Comparison of ENCODE assay signal across 27 cellular contexts in genomic region chr6:148850936-148851335, GRCh38.
"Had no signal": no experiment of that assay in that cellular context is flagged by ENCODE, and none has a peak within 500 bp of the region (broad histone marks: within the 10 kb centered on the region; RNA-seq: fewer than 3 reads in every experiment).

No MANE protein-coding gene starts in this region.

- H3K27me3 ChIP-seq: left lung, ovary, stomach, testis, thyroid gland, transverse colon, upper lobe of left lung, vagina had no signal

- H3K4me3 ChIP-seq: left lung, lower lobe of right lung, ovary, skin epidermis, stomach, testis, thyroid gland, transverse colon, upper lobe of left lung, vagina had no signal

- H3K9me3 ChIP-seq: left lung, lower lobe of right lung, ovary, stomach, testis, thyroid gland, transverse colon, upper lobe of left lung, vagina had no signal

- H3K36me3 Mint-ChIP-seq: immature natural killer cell had no signal

- H3K27me3 Mint-ChIP-seq: stimulated activated naive B cell treated with anti-CD40 and anti-IgM and Interleukin-4, amounts not matched to agents 10 μg/mL and 1 μg/mL and 100 μg/mL, for 72 hours had no signal

- DNase-seq: hypothalamus; immature natural killer cell; kidney; left colon; left lung; lower lobe of right lung; mammary epithelial cell; mesenchymal stem cell; naive thymus-derived CD8-positive, alpha-beta T cell; ovary; right cardiac atrium; stimulated activated CD4-positive, alpha-beta T cell treated with anti-CD3 and anti-CD28 coated beads, Interleukin-12 subunit alpha, Interleukin-12 subunit beta, amount 100 ng/mL, for 4 hours; stimulated activated CD4-positive, alpha-beta T cell treated with anti-CD3 and anti-CD28 coated beads, Interleukin-15, amount 100 ng/mL, for 24 hours; stimulated activated CD4-positive, alpha-beta T cell treated with anti-CD3 and anti-CD28 coated beads, Interleukin-2, amount 100 ng/mL, for 24 hours; stimulated activated CD4-positive, alpha-beta T cell treated with anti-CD3 and anti-CD28 coated beads, Interleukin-4, amount 100 ng/mL, for 1 hour; stimulated activated naive B cell treated with anti-CD40 and anti-IgM and Interleukin-4, amounts not matched to agents 10 μg/mL and 1 μg/mL and 100 μg/mL, for 72 hours; stimulated activated naive CD8-positive, alpha-beta T cell treated with anti-CD3 and anti-CD28 coated beads, Interleukin-15, Interleukin-2, amounts not matched to agents 100 U/mL and 50 U/mL, for 24 hours; stomach; testis; transverse colon; upper lobe of left lung had no signal

- H3K36me3 ChIP-seq: left lung, lower lobe of right lung, ovary, stomach, thyroid gland, transverse colon, upper lobe of left lung, vagina had no signal

- H3K27ac Mint-ChIP-seq: progenitor cell of endocrine pancreas; stimulated activated naive B cell treated with anti-CD40 and anti-IgM and Interleukin-4, amounts not matched to agents 10 μg/mL and 1 μg/mL and 100 μg/mL, for 72 hours had no signal

- ATAC-seq: left colon; left lung; lower lobe of right lung; naive thymus-derived CD8-positive, alpha-beta T cell; right cardiac atrium; sciatic nerve; stimulated activated naive B cell treated with anti-CD40 and anti-IgM and Interleukin-4, amounts not matched to agents 10 μg/mL and 1 μg/mL and 100 μg/mL, for 72 hours; stimulated activated naive CD8-positive, alpha-beta T cell treated with anti-CD3 and anti-CD28 coated beads, Interleukin-15, Interleukin-2, amounts not matched to agents 100 U/mL and 50 U/mL, for 24 hours had no signal

- H3K9me3 Mint-ChIP-seq: immature natural killer cell; naive thymus-derived CD8-positive, alpha-beta T cell; nephron had no signal

- H3K4me1 ChIP-seq: left lung, testis had no signal

- H3K4me3 Mint-ChIP-seq: immature natural killer cell; naive thymus-derived CD8-positive, alpha-beta T cell; nephron; stimulated activated naive B cell treated with anti-CD40 and anti-IgM and Interleukin-4, amounts not matched to agents 10 μg/mL and 1 μg/mL and 100 μg/mL, for 72 hours had no signal
